19 cellular contexts compared by ENCODE assay signal in genomic region chr7:93704241-93704640, GRCh38.
DNase-seq lines count a peak whose midpoint lies in the region; TF ChIP-seq lines count a peak whose summit lies in the region.
"Had no signal": no experiment of that assay in that cellular context is flagged by ENCODE, and none has a peak within 500 bp of the region (broad histone marks: within the 10 kb centered on the region; RNA-seq: fewer than 3 reads in every experiment).

No MANE protein-coding gene starts in this region.

- no peak overlapping the region for H2AFZ ChIP-seq in SK-N-SH (ENCODE audit: low read depth)

- H3K36me3 Mint-ChIP-seq in activated CD4-positive, alpha-beta T cell treated with anti-CD3 and anti-CD28 coated beads, Interleukin-2, amount 10 ng/mL, durations not matched to agents 24 days and 14 days (ENCODE audit: low read depth), result no peaks in the 10 kb centered on the region
- H3K36me3 Mint-ChIP-seq: CD14-positive monocyte; CD4-positive, alpha-beta memory T cell; CD4-positive, CD25-positive, alpha-beta regulatory T cell; CD8-positive, alpha-beta memory T cell had no signal

- H3K79me2 ChIP-seq in SK-N-SH (ENCODE audit: insufficient read depth), result no peaks in the 10 kb centered on the region

- H4K20me1 ChIP-seq in SK-N-SH (ENCODE audit: insufficient read depth), result no peaks in the 10 kb centered on the region
- H4K20me1 ChIP-seq: BLaER1 had no signal

- H3K27me3 ChIP-seq in A673 (replicated peaks; ENCODE audit: insufficient read depth, low read depth, low read length, poor library complexity), result peaks cover 6% of the 10 kb centered on the region
- no peaks in the 10 kb centered on the region for H3K27me3 ChIP-seq in SK-N-SH (ENCODE audit: insufficient read depth)
- H3K27me3 ChIP-seq: BE2C, BLaER1 had no signal

- TF ChIP-seq RAD21 in SK-N-SH (IDR thresholded peaks at IDR 0.05; ENCODE audit: low read length), result no peak

- BruUV-seq in A673 (replicated peaks; lab: Mats Ljungman, UMichigan), result no TSS peak

- POLR2A ChIA-PET in A673 (lab: Charles Lee; ENCODE audit: low non-redundant PET) (no interaction called here), SK-N-SH (lab: Yijun Ruan, JAX) (no interaction called here)

- no peaks in the 10 kb centered on the region for H3K36me3 ChIP-seq in A673 (ENCODE audit: insufficient read depth, low read length, poor library complexity, severe bottlenecking)
- no peaks in the 10 kb centered on the region for H3K36me3 ChIP-seq in SK-N-SH (replicated peaks in 1 of 2; ENCODE audit: control insufficient read depth in 1 of 2, insufficient read depth in 2 of 2, low read length in 1 of 2)
- H3K36me3 ChIP-seq: BE2C, BLaER1 had no signal

- no peak for TF ChIP-seq EP300 in SK-N-SH (IDR thresholded peaks at IDR 0.05; ENCODE audit: borderline replicate concordance in 1 of 2, low read depth in 1 of 2, low read length in 1 of 2)

- no peaks in the 10 kb centered on the region for H3F3A ChIP-seq in SK-N-SH (replicated peaks; ENCODE audit: insufficient read depth)

- H3K27ac ChIP-seq in A673 (ENCODE audit: low read depth, low read length, poor library complexity, severe bottlenecking) (no peak overlapping the region), SK-N-SH (ENCODE audit: low read depth in 2 of 2, low read length in 1 of 2) (no peak overlapping the region)
- H3K27ac ChIP-seq: 22Rv1, A549, BLaER1 had no signal

- H3K4me3 ChIP-seq in A673 (ENCODE audit: low read depth, low read length, poor library complexity, severe bottlenecking) (no peak overlapping the region), SK-N-SH (ENCODE audit: low read depth in 2 of 2, low read length in 1 of 2) (no peak overlapping the region)
- H3K4me3 ChIP-seq: A549, BLaER1 had no signal

- H3K9ac ChIP-seq in SK-N-SH, result no peak overlapping the region
- H3K9ac ChIP-seq: BLaER1 had no signal

- no peaks in the 10 kb centered on the region for H3K27me3 Mint-ChIP-seq in activated CD4-positive, alpha-beta T cell treated with anti-CD3 and anti-CD28 coated beads, Interleukin-2, amount 10 ng/mL, durations not matched to agents 24 days and 14 days
- H3K27me3 Mint-ChIP-seq: CD4-positive, alpha-beta memory T cell; CD4-positive, CD25-positive, alpha-beta regulatory T cell; CD8-positive, alpha-beta memory T cell had no signal

- H3K9me3 Mint-ChIP-seq in activated CD4-positive, alpha-beta T cell treated with anti-CD3 and anti-CD28 coated beads, Interleukin-2, amount 10 ng/mL, durations not matched to agents 24 days and 14 days, result no peaks in the 10 kb centered on the region

- H3K9me2 ChIP-seq in SK-N-SH, result no peaks in the 10 kb centered on the region

- DNase-seq in A673 (ENCODE audit: low spot score), result peak; percentile 1
- peak; percentile 91 for DNase-seq in NCI-H82 (lab: John Stamatoyannopoulos, UW)
- no peak for DNase-seq in SK-N-SH
- no peak for DNase-seq in SW 1271 (lab: John Stamatoyannopoulos, UW)
- no peak for DNase-seq in activated CD4-positive, alpha-beta T cell treated with anti-CD3 and anti-CD28 coated beads, Interleukin-2, amount 10 ng/mL, durations not matched to agents 24 days and 14 days
- DNase-seq in dedifferentiated amniotic fluid mesenchymal stem cell (ENCODE audit: extremely low spot score), result no peak
- DNase-seq: ACHN; BE2C; C1 segment of cervical spinal cord; CD4-positive, alpha-beta memory T cell; CD4-positive, CD25-positive, alpha-beta regulatory T cell; CD8-positive, alpha-beta memory T cell; COR-L47; DMS79 treated with DMSO at 0.1 percent for 48 hours; GF-D8 had no signal

- CTCF ChIA-PET in A673 (lab: Charles Lee) (no interaction called here), SK-N-SH (lab: Yijun Ruan, JAX) (interaction anchor here (0.6 kb wide), 1 partner anchor 9 kb away, joined by 3 read pairs; no protein-coding TSS in a partner anchor)

- H3K4me1 Mint-ChIP-seq in activated CD4-positive, alpha-beta T cell treated with anti-CD3 and anti-CD28 coated beads, Interleukin-2, amount 10 ng/mL, durations not matched to agents 24 days and 14 days, result no peaks in the 10 kb centered on the region
- H3K4me1 Mint-ChIP-seq: CD14-positive monocyte; CD4-positive, alpha-beta memory T cell; CD4-positive, CD25-positive, alpha-beta regulatory T cell; CD8-positive, alpha-beta memory T cell had no signal

- no peak overlapping the region for H3K4me3 Mint-ChIP-seq in activated CD4-positive, alpha-beta T cell treated with anti-CD3 and anti-CD28 coated beads, Interleukin-2, amount 10 ng/mL, durations not matched to agents 24 days and 14 days
- H3K4me3 Mint-ChIP-seq: CD14-positive monocyte; CD4-positive, alpha-beta memory T cell; CD4-positive, CD25-positive, alpha-beta regulatory T cell; CD8-positive, alpha-beta memory T cell had no signal

- H3K9me3 ChIP-seq in A673 (ENCODE audit: low read depth, low read length, poor library complexity, severe bottlenecking), result no peaks in the 10 kb centered on the region
- no peaks in the 10 kb centered on the region for H3K9me3 ChIP-seq in SK-N-SH
- H3K9me3 ChIP-seq: A549, BE2C, BLaER1 had no signal

- TF ChIP-seq CTCF in A673 (conservative IDR thresholded peaks at IDR 0.05; ENCODE audit: low read depth, low read length), result no peak
- no peak for TF ChIP-seq CTCF in SK-N-SH (IDR thresholded peaks at IDR 0.05)

- intact Hi-C loops in A673 (cut with micrococcal nuclease; ENCODE audit: unreplicated experiment), result no loop called here
- intact Hi-C loops in activated CD4-positive, alpha-beta T cell treated with anti-CD3 and anti-CD28 coated beads, Interleukin-2, amount 10 ng/mL, durations not matched to agents 24 days and 14 days (cut with micrococcal nuclease), result loop anchor here (1.0 kb wide), 1 partner anchor 8 kb away; no protein-coding TSS in a partner anchor

- no peak overlapping the region for H3K27ac Mint-ChIP-seq in activated CD4-positive, alpha-beta T cell treated with anti-CD3 and anti-CD28 coated beads, Interleukin-2, amount 10 ng/mL, durations not matched to agents 24 days and 14 days
- H3K27ac Mint-ChIP-seq: CD4-positive, alpha-beta memory T cell; CD4-positive, CD25-positive, alpha-beta regulatory T cell; CD8-positive, alpha-beta memory T cell had no signal

- no peak overlapping the region for H3K4me2 ChIP-seq in SK-N-SH
- H3K4me2 ChIP-seq: A549, BLaER1 had no signal

- H3K4me1 ChIP-seq in A673 (ENCODE audit: insufficient read depth, low read length, poor library complexity, severe bottlenecking), result no peaks in the 10 kb centered on the region
- peaks cover 0 to 4% of the 10 kb centered on the region in 2 experiments; a peak in 2 of 4 replicates for H3K4me1 ChIP-seq in SK-N-SH (ENCODE audit: control insufficient read depth in 1 of 2, insufficient read depth in 2 of 2, low read depth in 1 of 2, low read length in 1 of 2)
- H3K4me1 ChIP-seq: A549, BE2C, BLaER1 had no signal

TF ChIP-seq in SK-N-SH, 30 proteins besides CTCF, POLR2A, EP300 and RAD21:
- TF ChIP-seq YY1 (IDR thresholded peaks at IDR 0.05; ENCODE audit: low read depth) (no peak), RCOR1 (IDR thresholded peaks at IDR 0.05; ENCODE audit: low read length) (peak; percentile 26; the same call in 1 of the 2 replicates)
TF ChIP-seq in SK-N-SH: peak in this region for 1.

Comparison
In these comparisons a context has a peak if more than half of its experiments do, and no peak if none do; other contexts are left out.
1. DNase-seq: peak in A673 (single experiment) and NCI-H82 (single experiment); none in SK-N-SH (single experiment), SW 1271 (0 of 2), activated CD4-positive, alpha-beta T cell treated with anti-CD3 and anti-CD28 coated beads, Interleukin-2, amount 10 ng/mL, durations not matched to agents 24 days and 14 days (single experiment) and dedifferentiated amniotic fluid mesenchymal stem cell (single experiment).